In the genomic region with DNA sequence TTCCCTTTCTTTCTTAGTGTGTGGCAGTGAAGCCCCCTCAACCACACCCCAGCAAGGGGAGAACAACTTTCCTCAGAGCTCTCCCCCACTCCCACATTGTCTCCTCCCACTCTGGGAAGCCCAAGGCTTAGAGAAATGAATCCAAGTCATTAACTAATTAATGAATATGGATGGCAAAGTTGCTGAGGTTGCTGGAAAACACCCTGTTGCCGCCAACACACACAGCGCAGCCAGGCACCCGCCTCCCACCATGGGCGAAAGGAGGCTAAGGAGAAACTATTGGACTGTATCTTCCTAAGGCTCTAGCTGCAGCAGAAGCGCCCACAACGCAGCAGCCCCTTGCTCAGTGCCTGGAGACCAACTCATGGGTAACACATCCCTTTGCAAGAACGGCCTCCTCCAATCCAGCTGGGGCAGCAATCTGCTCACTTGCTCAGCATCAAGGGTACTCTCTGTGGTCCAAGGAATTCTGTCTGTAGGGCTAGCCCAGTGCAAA, we compare ENCODE assay signal across 8 cellular contexts. TPM values are rescaled to one million over a fixed set of nuclear protein-coding genes. Genes with fewer than 3 reads are reported as not detected.
A peak's percentile ranks its signal among the peaks of the same experiment; 100 is the strongest.
DNase-seq lines count a peak whose midpoint lies in the region; ATAC-seq and TF ChIP-seq lines count a peak whose summit lies in the region.

No MANE protein-coding gene starts in this region.

- H3K9me2 ChIP-seq in PC-9 (ENCODE audit: insufficient read depth) (no peaks in the 10 kb centered on the region), hepatocyte (replicated peaks; ENCODE audit: insufficient read depth) (no peaks in the 10 kb centered on the region)

- no peak for ATAC-seq in Right ventricle myocardium inferior

- POLR2A ChIA-PET in PC-9 (lab: Charles Lee; ENCODE audit: unreplicated experiment), result interaction anchor here (0.6 to 0.9 kb wide), 3 partner anchors 10 to 32 kb away, joined by 6 to 20 read pairs (median 8); no protein-coding TSS in a partner anchor

- TF ChIP-seq EP300 in suprapubic skin (IDR thresholded peaks at IDR 0.05), result no peak

- no peak for TF ChIP-seq POLR2A in suprapubic skin (IDR thresholded peaks at IDR 0.05)

- H3K27ac ChIP-seq in left ventricle myocardium inferior (replicated peaks) (peak overlapping the region; percentile 94), PC-9 (peak overlapping the region; percentile 58), hepatocyte (peak overlapping the region; percentile 96), suprapubic skin (peak overlapping the region; percentile 92)

- no TSS peak for BruUV-seq in PC-9 (replicated peaks; lab: Mats Ljungman, UMichigan)

- peak overlapping the region; percentile 49 for H3K4me3 ChIP-seq in left ventricle myocardium inferior
- no peak overlapping the region; the same call in 1 of the 2 replicates for H3K4me3 ChIP-seq in PC-9
- no peak overlapping the region for H3K4me3 ChIP-seq in hepatocyte
- peak overlapping the region; percentile 9 for H3K4me3 ChIP-seq in suprapubic skin

- DNase-seq in left ventricle myocardium inferior (no peak), Right ventricle myocardium inferior (ENCODE audit: missing footprints) (no peak), PC-9 (no peak), hepatocyte (ENCODE audit: low spot score) (no peak), suprapubic skin (ENCODE audit: low spot score in 2 of 2) (peak in 1 of 2 donors; percentile 74), NCI-H2029 (lab: John Stamatoyannopoulos, UW) (no peak), mesenteric fat pad (ENCODE audit: low spot score) (no peak), Ammon's horn (ENCODE audit: low spot score) (no peak)

- WGBS in hepatocyte (ENCODE audit: low lambda C conversion rate, missing lambda C conversion rate), result 62% methylated on average over 7 of the region's 7 CpGs
- 40% methylated on average over 7 of the region's 7 CpGs for WGBS in suprapubic skin

- H3K27me3 ChIP-seq in left ventricle myocardium inferior (ENCODE audit: low read depth), result no peaks in the 10 kb centered on the region
- H3K27me3 ChIP-seq in PC-9 (ENCODE audit: insufficient read depth, low read depth), result no peaks in the 10 kb centered on the region
- H3K27me3 ChIP-seq in hepatocyte, result no peaks in the 10 kb centered on the region
- H3K27me3 ChIP-seq in suprapubic skin, result no peaks in the 10 kb centered on the region

- intact Hi-C loops in left ventricle myocardium inferior (cut with micrococcal nuclease), result no loop called here
- intact Hi-C loops in Right ventricle myocardium inferior (cut with DNase I), result no loop called here
- intact Hi-C loops in PC-9 (cut with micrococcal nuclease; ENCODE audit: unreplicated experiment), result no loop called here

- H3K9me3 ChIP-seq in left ventricle myocardium inferior (replicated peaks) (no peaks in the 10 kb centered on the region), PC-9 (ENCODE audit: insufficient read depth, low read depth) (no peaks in the 10 kb centered on the region), hepatocyte (ENCODE audit: low read depth) (no peaks in the 10 kb centered on the region), suprapubic skin (no peaks in the 10 kb centered on the region)

- TF ChIP-seq CTCF in left ventricle myocardium inferior (IDR thresholded peaks at IDR 0.05; ENCODE audit: borderline replicate concordance) (no peak), PC-9 (conservative IDR thresholded peaks at IDR 0.05) (no peak), hepatocyte (IDR thresholded peaks at IDR 0.05; ENCODE audit: poor library complexity) (no peak), suprapubic skin (IDR thresholded peaks at IDR 0.05) (no peak)

- H3F3A ChIP-seq in PC-9 (ENCODE audit: insufficient read depth, low read depth), result peaks cover 18% of the 10 kb centered on the region; the same call in 1 of the 2 replicates

- H3K4me1 ChIP-seq in left ventricle myocardium inferior (peaks cover 92% of the 10 kb centered on the region), PC-9 (replicated peaks; ENCODE audit: insufficient read depth) (peaks cover 38% of the 10 kb centered on the region), hepatocyte (ENCODE audit: insufficient read depth) (peaks cover 49% of the 10 kb centered on the region), suprapubic skin (peaks cover 71% of the 10 kb centered on the region)

- H3K79me2 ChIP-seq in PC-9 (ENCODE audit: low read depth), result no peaks in the 10 kb centered on the region
- peaks cover 56% of the 10 kb centered on the region for H3K79me2 ChIP-seq in hepatocyte

- CTCF ChIA-PET in PC-9 (lab: Charles Lee), result interaction anchor here (1.0 kb wide), 1 partner anchor 34 kb away, joined by 5 read pairs; the partner anchor contains the start of gene TSC22D3

- peak overlapping the region; percentile 72; the same call in 1 of the 2 replicates for H3K4me2 ChIP-seq in PC-9
- peak overlapping the region; percentile 75 for H3K4me2 ChIP-seq in hepatocyte

- H2AFZ ChIP-seq in PC-9 (no peak overlapping the region), hepatocyte (no peak overlapping the region)

- H3K36me3 ChIP-seq in left ventricle myocardium inferior (no peaks in the 10 kb centered on the region), PC-9 (ENCODE audit: low read depth) (no peaks in the 10 kb centered on the region), hepatocyte (replicated peaks; ENCODE audit: insufficient read depth, low read depth) (no peaks in the 10 kb centered on the region), suprapubic skin (no peaks in the 10 kb centered on the region)

- H4K20me1 ChIP-seq in PC-9 (ENCODE audit: insufficient read depth), result no peaks in the 10 kb centered on the region
- no peaks in the 10 kb centered on the region for H4K20me1 ChIP-seq in hepatocyte (ENCODE audit: insufficient read depth, poor library complexity, severe bottlenecking)

RNA-seq across cellular contexts. Expression of gene TSC22D3, which starts 34.2 kb away (rescaled TPM):
- 58.9 TPM for total RNA-seq in left ventricle myocardium inferior
- total RNA-seq in Right ventricle myocardium inferior, result 72.0 TPM
- total RNA-seq in PC-9 (2021), result 43.5 and 43.9 TPM in 2 replicates
- 455 and 508 TPM in 2 replicates for total RNA-seq in hepatocyte
- polyA plus RNA-seq in hepatocyte, result 570 and 647 TPM in 2 replicates
- total RNA-seq in suprapubic skin, result 1,000 to 10,000 TPM in 1 of 4 donors, 100 to 1,000 TPM in 3; 487 to 1,035 (median 681) TPM
- total RNA-seq in mesenteric fat pad, result 289 TPM

RNA-seq across cellular contexts. Expression of gene NCBP2L, which starts 36.2 kb away (rescaled TPM):
- not detected for total RNA-seq in left ventricle myocardium inferior
- not detected for total RNA-seq in Right ventricle myocardium inferior
- total RNA-seq in PC-9 (2021), result not detected in 2 replicates
- not detected in 2 replicates for total RNA-seq in hepatocyte
- 0.39 TPM in 1 of 2 replicates, not detected in the other for polyA plus RNA-seq in hepatocyte
- not detected for total RNA-seq in suprapubic skin
- not detected for total RNA-seq in mesenteric fat pad

Comparison
In these comparisons a context has a peak if more than half of its experiments do, and no peak if none do; other contexts are left out.
1. H3K4me3 ChIP-seq: peak in left ventricle myocardium inferior (single experiment) and suprapubic skin (single experiment); none in PC-9 (single experiment) and hepatocyte (single experiment).
2. Peak in every context shown above with its lines, with median percentiles within 50 percentile points of each other: H3K27ac ChIP-seq.